In genomic region chr17:80545499-80545826, GRCh38 we compare ENCODE assay signal across 8 cellular contexts. TPM values are rescaled to one million over a fixed set of nuclear protein-coding genes. Genes with fewer than 3 reads are reported as not detected.
A peak's percentile ranks its signal among the peaks of the same experiment; 100 is the strongest.
DNase-seq lines count a peak whose midpoint lies in the region; ATAC-seq and TF ChIP-seq lines count a peak whose summit lies in the region.

No MANE protein-coding gene starts in this region.

- peak; percentile 20 for DNase-seq in EL
- DNase-seq in endothelial cell (ENCODE audit: low spot score), result no peak
- DNase-seq in osteocyte (ENCODE audit: extremely low spot score, unreplicated experiment), result no peak
- DNase-seq in hypothalamus (lab: John Stamatoyannopoulos, UW), result no peak
- DNase-seq in activated CD8-positive, alpha-beta memory T cell treated with anti-CD3 and anti-CD28 coated beads for 24 hours, result no peak

- peaks cover 12% of the 10 kb centered on the region for H3K4me1 ChIP-seq in OCI-LY3 (ENCODE audit: low read length)

- peak overlapping the region; percentile 94 for H3K4me3 ChIP-seq in OCI-LY3 (ENCODE audit: low read length)

- TF ChIP-seq CTCF in OCI-LY3 (IDR thresholded peaks at IDR 0.05; ENCODE audit: low read depth, low read length) (no peak), endothelial cell (IDR thresholded peaks at IDR 0.05; ENCODE audit: unreplicated experiment) (no peak), osteocyte (IDR thresholded peaks at IDR 0.05) (no peak)

- no peaks in the 10 kb centered on the region for H3K27me3 ChIP-seq in OCI-LY3 (ENCODE audit: low read depth, low read length)

- no peaks in the 10 kb centered on the region for H3K9me3 Mint-ChIP-seq in endothelial cell (ENCODE audit: unreplicated experiment)
- no peaks in the 10 kb centered on the region for H3K9me3 Mint-ChIP-seq in osteocyte (ENCODE audit: unreplicated experiment)

- no peaks in the 10 kb centered on the region for H3K36me3 Mint-ChIP-seq in endothelial cell (ENCODE audit: low read depth, unreplicated experiment)
- H3K36me3 Mint-ChIP-seq in osteocyte (ENCODE audit: unreplicated experiment), result no peaks in the 10 kb centered on the region

- peak overlapping the region; percentile 96 for H3K4me3 Mint-ChIP-seq in endothelial cell (ENCODE audit: unreplicated experiment)
- H3K4me3 Mint-ChIP-seq in osteocyte (ENCODE audit: unreplicated experiment), result peak overlapping the region; percentile 89

- H3K4me1 Mint-ChIP-seq in endothelial cell (ENCODE audit: unreplicated experiment) (peaks cover 12% of the 10 kb centered on the region), osteocyte (ENCODE audit: unreplicated experiment) (peaks cover 31% of the 10 kb centered on the region)

- H3K79me2 ChIP-seq in OCI-LY3 (ENCODE audit: low read length), result peaks cover 58% of the 10 kb centered on the region

- H3K9ac ChIP-seq in OCI-LY3 (ENCODE audit: low read length), result peak overlapping the region; percentile 83

- H3K9me3 ChIP-seq in OCI-LY3 (ENCODE audit: insufficient read depth, low read length), result no peaks in the 10 kb centered on the region

- H3K27ac Mint-ChIP-seq in endothelial cell (ENCODE audit: unreplicated experiment), result peak overlapping the region; percentile 74
- peak overlapping the region; percentile 89 for H3K27ac Mint-ChIP-seq in osteocyte (ENCODE audit: unreplicated experiment)

- H2AFZ ChIP-seq in OCI-LY3 (ENCODE audit: low read depth, low read length), result no peak overlapping the region

- no peak overlapping the region for H3K27ac ChIP-seq in OCI-LY3 (ENCODE audit: low read length)

- H3K36me3 ChIP-seq in OCI-LY3 (replicated peaks; ENCODE audit: low read depth, low read length), result no peaks in the 10 kb centered on the region

- H3K4me2 ChIP-seq in OCI-LY3 (ENCODE audit: low read length), result peak overlapping the region; percentile 88

- peaks cover 8% of the 10 kb centered on the region for H4K20me1 ChIP-seq in OCI-LY3 (ENCODE audit: insufficient read depth, low read length)

- ATAC-seq in GM19351 (IDR thresholded peaks at IDR 0.05; ENCODE audit: unreplicated experiment) (no peak), HG02642 (IDR thresholded peaks at IDR 0.05; ENCODE audit: poor library complexity, unreplicated experiment) (no peak)

- H3K27me3 Mint-ChIP-seq in endothelial cell (ENCODE audit: unreplicated experiment) (peaks cover 3% of the 10 kb centered on the region), osteocyte (ENCODE audit: unreplicated experiment) (no peaks in the 10 kb centered on the region)

RNA-seq across cellular contexts. Expression of gene RPTOR, which starts 0.8 kb away (rescaled TPM):
- total RNA-seq in endothelial cell (ENCODE audit: unreplicated experiment) (36.7 TPM), osteocyte (36.0 and 37.1 TPM in 2 replicates)
